Comparison of ENCODE assay signal across 8 cellular contexts in genomic region chr1:226654508-226655124, GRCh38.
DNase-seq lines count a peak whose midpoint lies in the region; ATAC-seq and TF ChIP-seq lines count a peak whose summit lies in the region.

No MANE protein-coding gene starts in this region.

- no peak for TF ChIP-seq EP300 in ovary (IDR thresholded peaks at IDR 0.05)

- no peaks in the 10 kb centered on the region for H3K27me3 ChIP-seq in effector memory CD4-positive, alpha-beta T cell (replicated peaks; ENCODE audit: control insufficient read depth, insufficient read depth, low read length, poor library complexity, severe bottlenecking)
- no peaks in the 10 kb centered on the region for H3K27me3 ChIP-seq in ovary

- H3K4me1 ChIP-seq in effector memory CD4-positive, alpha-beta T cell (ENCODE audit: control insufficient read depth, insufficient read depth, low read length, poor library complexity, severe bottlenecking) = peaks cover 8% of the 10 kb centered on the region
- H3K4me1 ChIP-seq in ovary (ENCODE audit: insufficient read depth) = peaks cover 7% of the 10 kb centered on the region

- peak overlapping the region; percentile 26 for H3K4me3 ChIP-seq in GM12864 (ENCODE audit: low read depth, low read length)
- H3K4me3 ChIP-seq in effector memory CD4-positive, alpha-beta T cell (ENCODE audit: insufficient read depth, low read depth, low read length, poor library complexity, severe bottlenecking) = peak overlapping the region; percentile 33
- no peak overlapping the region for H3K4me3 ChIP-seq in ovary

- 73 to 80% (median 74%) methylated on average over 9 of the region's 9 CpGs for WGBS in ovary, 3 donors

- no peak overlapping the region for H3K27ac ChIP-seq in effector memory CD4-positive, alpha-beta T cell (ENCODE audit: insufficient read depth, low read length, poor library complexity, severe bottlenecking)
- H3K27ac ChIP-seq in ovary = peak overlapping the region; percentile 3 to 28

- no peak for DNase-seq in GM12864 (ENCODE audit: low read depth)
- peak; percentile 42 for DNase-seq in NCI-H1694 treated with DMSO at 0.1 percent for 48 hours (lab: John Stamatoyannopoulos, UW)
- no peak for DNase-seq in effector memory CD4-positive, alpha-beta T cell
- no peak for DNase-seq in ovary
- DNase-seq in foreskin melanocyte = no peak

- peaks cover 2% of the 10 kb centered on the region for H3K36me3 ChIP-seq in effector memory CD4-positive, alpha-beta T cell (ENCODE audit: control insufficient read depth, insufficient read depth, low read length)
- no peaks in the 10 kb centered on the region for H3K36me3 ChIP-seq in ovary

- ATAC-seq in GM19035 (IDR thresholded peaks at IDR 0.05; ENCODE audit: unreplicated experiment) = no peak
- ATAC-seq in GM21381 (IDR thresholded peaks at IDR 0.05; ENCODE audit: unreplicated experiment) = no peak
- ATAC-seq in HG03457 (IDR thresholded peaks at IDR 0.05; ENCODE audit: unreplicated experiment) = no peak

- intact Hi-C loops in ovary (cut with DNase I) = loop anchor here in 1 of 4 donors (5.0 kb wide), 1 partner anchor 83 kb away; the partner anchor contains the start of gene ITPKB

- no peak for TF ChIP-seq POLR2A in ovary (IDR thresholded peaks at IDR 0.05)

- H3K9me3 ChIP-seq in effector memory CD4-positive, alpha-beta T cell (ENCODE audit: control insufficient read depth, low read length) = no peaks in the 10 kb centered on the region
- H3K9me3 ChIP-seq in ovary = no peaks in the 10 kb centered on the region

- TF ChIP-seq CTCF in GM12864 (IDR thresholded peaks at IDR 0.05; ENCODE audit: low read depth, low read length, missing control alignments) = no peak
- TF ChIP-seq CTCF in ovary (IDR thresholded peaks at IDR 0.05) = no peak
